In genomic region chr19:36916991-36917390, GRCh38 we compare ENCODE assay signal across 8 cellular contexts. TPM values are rescaled to one million over a fixed set of nuclear protein-coding genes. Genes with fewer than 3 reads are reported as not detected.
DNase-seq lines count a peak whose midpoint lies in the region; ATAC-seq, FAIRE-seq and TF ChIP-seq lines count a peak whose summit lies in the region.

No MANE protein-coding gene starts in this region.

- no peak for TF ChIP-seq RAD21 in A549 (conservative IDR thresholded peaks at IDR 0.05 in 1 of 2, IDR thresholded peaks at IDR 0.05 in 1 of 2)

- ATAC-seq in A549 (no peak), HG03342 (IDR thresholded peaks at IDR 0.05; ENCODE audit: unreplicated experiment) (no peak), GM18519 (IDR thresholded peaks at IDR 0.05; ENCODE audit: low FRiP score, unreplicated experiment) (no peak)

- H3K27me3 ChIP-seq in GM23248 (replicated peaks; ENCODE audit: insufficient read depth) (no peaks in the 10 kb centered on the region), adrenal gland (no peaks in the 10 kb centered on the region), stomach (no peaks in the 10 kb centered on the region)

- H4K20me1 ChIP-seq in GM23248 (ENCODE audit: insufficient read depth): no peaks in the 10 kb centered on the region

- H3K4me3 ChIP-seq in A549: peak overlapping the region; percentile 39
- H3K4me3 ChIP-seq in GM23248: peak overlapping the region; percentile 87
- peak overlapping the region in 3 of 4 donors; percentile 57 to 90 (median 90) for H3K4me3 ChIP-seq in adrenal gland
- H3K4me3 ChIP-seq in stomach: peak overlapping the region; percentile 77 to 87 (median 78)

- TF ChIP-seq CTCF in A549 (IDR thresholded peaks at IDR 0.05) (no peak), adrenal gland (IDR thresholded peaks at IDR 0.05) (no peak), stomach (IDR thresholded peaks at IDR 0.05) (no peak)

- TF ChIP-seq POLR2A in A549 (IDR thresholded peaks at IDR 0.05; ENCODE audit: low read length) (no peak), adrenal gland (IDR thresholded peaks at IDR 0.05) (no peak), stomach (IDR thresholded peaks at IDR 0.05) (no peak)

- intact Hi-C loops in adrenal gland (cut with DNase I) (no loop called here), stomach (cut with DNase I; ENCODE audit: low total_unique reads) (no loop called here)

- peaks cover 52% of the 10 kb centered on the region for H3K79me2 ChIP-seq in GM23248 (ENCODE audit: insufficient read depth)

- peak in 1 of 2 experiments; percentile 9 for DNase-seq in A549 (ENCODE audit: low read depth in 1 of 2, low spot score in 1 of 2)
- peak; percentile 72 for DNase-seq in GM23248
- DNase-seq in adrenal gland: peak in 6 of 7 donors; percentile 17 to 68 (median 28)
- DNase-seq in inferior parietal cortex (ENCODE audit: extremely low spot score): peak; percentile 27
- no peak for DNase-seq in stomach
- DNase-seq in dedifferentiated amniotic fluid mesenchymal stem cell (ENCODE audit: extremely low spot score): no peak

- H3K4me1 ChIP-seq in A549 (no peaks in the 10 kb centered on the region), GM23248 (ENCODE audit: insufficient read depth) (peaks cover 8% of the 10 kb centered on the region; the same call in 1 of the 2 replicates), adrenal gland (replicated peaks in 1 of 2) (peaks cover 8 to 10% of the 10 kb centered on the region in 2 donors), stomach (peaks cover 7 to 24% (median 19%) of the 10 kb centered on the region in 4 donors)

- in situ Hi-C loops in GM23248 (cut with MboI): no loop called here

- 81% methylated on average over 7 of the region's 7 CpGs for WGBS in A549 (ENCODE audit: missing lambda C conversion rate)
- 38 to 42% methylated on average over 7 of the region's 7 CpGs for WGBS in GM23248 (ENCODE audit: low coverage in 1 of 2, low lambda C conversion rate in 2 of 2, missing lambda C conversion rate in 2 of 2), 2 experiments
- WGBS in adrenal gland, 4 donors: 37 to 53% (median 44%) methylated on average over 7 of the region's 7 CpGs
- 34 to 44% (median 35%) methylated on average over 7 of the region's 7 CpGs for WGBS in stomach, 5 donors

- peaks cover 39% of the 10 kb centered on the region for H3K36me3 ChIP-seq in GM23248 (ENCODE audit: low read depth)
- H3K36me3 ChIP-seq in adrenal gland (replicated peaks in 1 of 2): peaks cover 0 to 14% of the 10 kb centered on the region in 2 donors
- peaks cover 16 to 56% (median 53%) of the 10 kb centered on the region in 4 donors for H3K36me3 ChIP-seq in stomach

- CTCF ChIA-PET in A549 (lab: Yijun Ruan, JAX): no interaction called here

- H3K27ac ChIP-seq in A549 (no peak overlapping the region), GM23248 (peak overlapping the region; percentile 88), adrenal gland (peak overlapping the region; percentile 77 to 99 (median 90)), stomach (peak overlapping the region in 3 of 5 donors; percentile 86 to 95 (median 93))

- POLR2A ChIA-PET in A549 (lab: Yijun Ruan, JAX): interaction anchor here (0.6 kb wide), 1 partner anchor 228 kb away, joined by 3 read pairs; no protein-coding TSS in a partner anchor

- H3K9me3 ChIP-seq in A549 (peaks cover 99% of the 10 kb centered on the region), GM23248 (ENCODE audit: low read depth) (no peaks in the 10 kb centered on the region), adrenal gland (replicated peaks in 1 of 3) (no peaks in the 10 kb centered on the region), stomach (peaks cover 0 to 47% (median 22%) of the 10 kb centered on the region in 4 donors)

- H2AFZ ChIP-seq in GM23248: peak overlapping the region; percentile 97

- H3F3A ChIP-seq in GM23248 (ENCODE audit: insufficient read depth): peaks cover 6% of the 10 kb centered on the region

- H3K9me2 ChIP-seq in GM23248 (ENCODE audit: insufficient read depth): no peaks in the 10 kb centered on the region

- TF ChIP-seq EP300 in A549 (IDR thresholded peaks at IDR 0.05) (no peak), stomach (IDR thresholded peaks at IDR 0.05) (no peak)

- peak overlapping the region; percentile 38 for H3K4me2 ChIP-seq in A549
- H3K4me2 ChIP-seq in GM23248 (ENCODE audit: unreplicated experiment): peak overlapping the region; percentile 99

- peak overlapping the region; percentile 93 for H3K9ac ChIP-seq in GM23248

- no peak for FAIRE-seq in A549 (lab: Jason Lieb, UNC)

TF ChIP-seq in A549, 52 proteins besides CTCF, POLR2A, EP300 and RAD21:
- no peak for TF ChIP-seq NFE2L2 (conservative IDR thresholded peaks at IDR 0.05; ENCODE audit: low read length)
- no peak for TF ChIP-seq JUN (IDR thresholded peaks at IDR 0.05)
- TF ChIP-seq KDM5A (IDR thresholded peaks at IDR 0.05): no peak
- no peak for TF ChIP-seq RNF2 (IDR thresholded peaks at IDR 0.05; ENCODE audit: borderline replicate concordance, low read depth)
- TF ChIP-seq ZNF302 (CRISPR knock-in tag; IDR thresholded peaks at IDR 0.05): no peak
- TF ChIP-seq ZC3H11A (IDR thresholded peaks at IDR 0.05): no peak
- no peak for TF ChIP-seq HOXB13 (CRISPR knock-in tag; IDR thresholded peaks at IDR 0.05; ENCODE audit: low read depth)
- TF ChIP-seq EHMT2 (IDR thresholded peaks at IDR 0.05; ENCODE audit: low read depth): no peak
- TF ChIP-seq EHF (CRISPR knock-in tag; IDR thresholded peaks at IDR 0.05): no peak
- no peak for TF ChIP-seq ZSCAN20 (CRISPR knock-in tag; IDR thresholded peaks at IDR 0.05)
- TF ChIP-seq FOSL2 (IDR thresholded peaks at IDR 0.05): no peak
- no peak for TF ChIP-seq FOSL2 (CRISPR knock-in tag; IDR thresholded peaks at IDR 0.05)
- no peak for TF ChIP-seq BHLHE40 (IDR thresholded peaks at IDR 0.05; ENCODE audit: low read depth, low read length)
- no peak for TF ChIP-seq ESRRA (IDR thresholded peaks at IDR 0.05; ENCODE audit: borderline replicate concordance, low read length)
- no peak for TF ChIP-seq HEYL (CRISPR knock-in tag; IDR thresholded peaks at IDR 0.05)
- no peak for TF ChIP-seq HOXB5 (CRISPR knock-in tag; IDR thresholded peaks at IDR 0.05)
- no peak for TF ChIP-seq PBX3 (IDR thresholded peaks at IDR 0.05)
- no peak for TF ChIP-seq NR3C1 (IDR thresholded peaks at IDR 0.05)

RNA-seq across cellular contexts. Expression of gene ZNF568, which starts 0.9 kb away (rescaled TPM):
- 2.8 and 4.9 TPM in 2 replicates for polyA plus RNA-seq in A549 (2011; rRNA removed)
- polyA plus RNA-seq in A549 (2012; cell fraction: cytosol; rRNA removed): 0.93 and 0.98 TPM in 2 replicates
- 0.28 and 0.50 TPM in 2 replicates for polyA plus RNA-seq in A549 (2012; cell fraction: nucleus; rRNA removed)
- polyA plus RNA-seq in A549 (2017; fragmentation: RNase III; extraction: RNeasy Plus Mini Kit Qiagen cat#74134 plus additional on column Dnase treatment): 1.0 to 1.7 TPM (median 1.6 TPM) in 3 replicates
- 1.8 and 2.9 TPM in 2 replicates for polyA minus RNA-seq in A549 (2011; rRNA and poly(A)+ RNA removed)
- total RNA-seq in GM23248 (2014; rRNA removed; shearing (Covaris generic)): 13.9 and 20.5 TPM in 2 replicates
- 10.6 and 11.6 TPM in 2 replicates for polyA plus RNA-seq in GM23248 (2016; fragmentation: Nextera tagmentation; extraction: Ambion mirVana)
- total RNA-seq in adrenal gland: 10 to 100 TPM in 7 of 8 donors, 1 to 10 TPM in 1; 8.3 to 23.8 (median 17.4) TPM
- polyA plus RNA-seq in adrenal gland: 10 to 100 TPM in 1 of 3 donors, 1 to 10 TPM in 2; 4.5 to 12.5 (median 7.4) TPM
- total RNA-seq in stomach: 10 to 100 TPM in 2 of 5 donors, 1 to 10 TPM in 1, under 1 TPM in 1, not detected in 1; 0.87 to 27.0 (median 7.6) TPM
- 1 to 10 TPM; 2.6 to 4.1 (median 3.2) TPM for polyA plus RNA-seq in stomach

RNA-seq across cellular contexts. Expression of gene ZNF829, which starts 0.9 kb away (rescaled TPM):
- polyA plus RNA-seq in A549 (2011; rRNA removed) (0.85 and 1.00 TPM in 2 replicates), A549 (2017; fragmentation: RNase III; extraction: RNeasy Plus Mini Kit Qiagen cat#74134 plus additional on column Dnase treatment) (0.48 to 0.65 TPM (median 0.52 TPM) in 3 replicates), GM23248 (2016; fragmentation: Nextera tagmentation; extraction: Ambion mirVana) (2.2 and 2.4 TPM in 2 replicates), adrenal gland (1 to 10 TPM in 1 of 3 donors, under 1 TPM in 2; 0.64 to 4.3 (median 0.97) TPM), stomach (1 to 10 TPM in 2 of 3 donors, under 1 TPM in 1; 0.75 to 1.2 (median 1.1) TPM)
- 0.19 and 0.20 TPM in 2 replicates for polyA plus RNA-seq in A549 (2012; cell fraction: cytosol; rRNA removed)
- polyA plus RNA-seq in A549 (2012; cell fraction: nucleus; rRNA removed): 0.13 and 0.16 TPM in 2 replicates
- 0.50 and 0.73 TPM in 2 replicates for polyA minus RNA-seq in A549 (2011; rRNA and poly(A)+ RNA removed)
- 2.3 and 4.2 TPM in 2 replicates for total RNA-seq in GM23248 (2014; rRNA removed; shearing (Covaris generic))
- total RNA-seq in adrenal gland (1 to 10 TPM; 3.3 to 4.8 (median 4.2) TPM), stomach (1 to 10 TPM in 2 of 5 donors, under 1 TPM in 2, not detected in 1; 0.45 to 7.7 (median 1.8) TPM)

Comparison
In these comparisons a context has a peak if more than half of its experiments do, and no peak if none do; other contexts are left out.
1. DNase-seq: peak in GM23248 (single experiment), adrenal gland (6 of 7) and inferior parietal cortex (single experiment); none in stomach (single experiment) and dedifferentiated amniotic fluid mesenchymal stem cell (single experiment).
2. H3K27ac ChIP-seq: peak in GM23248 (single experiment), adrenal gland (5 of 5) and stomach (3 of 5); none in A549 (0 of 2).
3. H3K4me3 ChIP-seq: peak in every context shown above with its lines; median percentile 90 in adrenal gland; 87 in GM23248; 78 in stomach; 39 in A549.